ENCODE assay signal across 1 cellular context in the genomic region with DNA sequence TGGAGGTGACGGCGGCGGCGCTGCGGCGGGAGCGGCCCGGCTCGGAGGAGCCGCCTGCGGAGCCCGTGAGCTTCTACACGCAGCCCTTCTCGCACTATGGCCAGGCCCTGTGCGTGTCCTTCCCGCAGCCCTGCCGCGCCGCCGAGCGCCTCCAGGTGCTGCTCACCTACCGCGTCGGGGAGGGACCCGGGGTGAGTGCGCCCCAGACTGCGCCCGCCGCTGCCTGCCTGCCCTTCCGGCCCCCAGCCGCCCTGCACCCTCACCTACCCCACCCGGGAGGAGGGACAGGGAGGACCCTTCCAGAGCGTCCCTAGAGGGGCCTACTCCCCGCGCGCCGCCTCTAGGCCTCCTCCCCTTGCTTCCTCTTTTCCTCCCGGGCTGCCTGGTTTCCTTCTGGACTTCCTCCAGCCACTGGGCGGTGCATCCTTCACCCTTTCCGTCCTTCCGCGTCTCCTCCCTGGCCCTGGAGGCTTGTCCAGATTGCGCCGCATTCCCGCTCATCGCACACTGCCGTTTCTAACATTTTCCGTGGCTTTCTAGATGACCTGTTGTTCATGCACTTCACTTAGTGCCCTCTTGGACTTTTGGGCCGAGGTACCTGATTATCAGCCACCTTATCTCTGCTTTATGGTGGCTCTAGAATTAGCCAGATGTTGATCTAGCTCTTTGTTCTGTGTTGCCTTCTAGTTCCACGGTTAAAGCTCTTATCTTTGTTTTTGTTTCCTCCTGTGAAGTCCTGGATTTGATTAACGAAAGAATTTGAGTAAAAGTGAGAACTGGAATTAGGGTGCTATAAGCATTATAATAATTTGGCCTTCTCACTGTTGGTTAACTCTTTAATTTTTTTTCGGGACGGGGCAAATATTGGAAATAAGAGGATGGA.
TF ChIP-seq lines count a peak whose summit lies in the region.

No MANE protein-coding gene starts in this region.

TF ChIP-seq in HepG2, 621 proteins besides CTCF, POLR2A, EP300 and RAD21 (continued from another document and continues in another):
- TF ChIP-seq, protein P1, sequence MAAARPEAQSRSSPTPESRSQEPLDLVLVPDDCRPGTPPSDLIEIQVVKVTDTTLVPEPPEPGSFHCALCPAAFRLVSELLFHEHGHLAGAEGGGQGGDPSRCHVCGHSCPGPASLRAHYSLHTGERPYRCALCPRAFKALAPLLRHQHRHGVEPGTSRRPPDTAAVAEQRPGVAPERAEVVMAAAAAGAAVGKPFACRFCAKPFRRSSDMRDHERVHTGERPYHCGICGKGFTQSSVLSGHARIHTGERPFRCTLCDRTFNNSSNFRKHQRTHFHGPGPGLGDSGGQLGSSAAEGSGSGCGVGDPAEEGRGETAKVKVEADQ (CRISPR knock-in tag; IDR thresholded peaks at IDR 0.05; ENCODE audit: borderline replicate concordance), result peak; percentile 17; the same call in 1 of the 2 replicates
- TF ChIP-seq ZNF225 (CRISPR knock-in tag; IDR thresholded peaks at IDR 0.05), result peak; percentile 39; the same call in 1 of the 2 replicates
- no peak; the same call in none of the 2 replicates for TF ChIP-seq ATF7-NPFF (CRISPR knock-in tag; IDR thresholded peaks at IDR 0.05; ENCODE audit: low read depth)
- no peak for TF ChIP-seq ZNF230 (CRISPR knock-in tag; IDR thresholded peaks at IDR 0.05)
- TF ChIP-seq ZNF501 (CRISPR knock-in tag; IDR thresholded peaks at IDR 0.05), result 0 out of 2 replicates have a peak, but pooled peaks have one; percentile 60
- TF ChIP-seq, protein P2, sequence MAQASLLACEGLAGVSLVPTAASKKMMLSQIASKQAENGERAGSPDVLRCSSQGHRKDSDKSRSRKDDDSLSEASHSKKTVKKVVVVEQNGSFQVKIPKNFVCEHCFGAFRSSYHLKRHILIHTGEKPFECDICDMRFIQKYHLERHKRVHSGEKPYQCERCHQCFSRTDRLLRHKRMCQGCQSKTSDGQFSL (CRISPR knock-in tag; IDR thresholded peaks at IDR 0.05), result no peak
- TF ChIP-seq, protein P3, sequence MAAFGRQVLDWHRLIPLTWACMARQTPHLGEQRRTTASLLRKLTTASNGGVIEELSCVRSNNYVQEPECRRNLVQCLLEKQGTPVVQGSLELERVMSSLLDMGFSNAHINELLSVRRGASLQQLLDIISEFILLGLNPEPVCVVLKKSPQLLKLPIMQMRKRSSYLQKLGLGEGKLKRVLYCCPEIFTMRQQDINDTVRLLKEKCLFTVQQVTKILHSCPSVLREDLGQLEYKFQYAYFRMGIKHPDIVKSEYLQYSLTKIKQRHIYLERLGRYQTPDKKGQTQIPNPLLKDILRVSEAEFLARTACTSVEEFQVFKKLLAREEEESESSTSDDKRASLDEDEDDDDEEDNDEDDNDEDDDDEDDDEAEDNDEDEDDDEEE (CRISPR knock-in tag; IDR thresholded peaks at IDR 0.05), result peak; percentile 93
- TF ChIP-seq, protein P4, sequence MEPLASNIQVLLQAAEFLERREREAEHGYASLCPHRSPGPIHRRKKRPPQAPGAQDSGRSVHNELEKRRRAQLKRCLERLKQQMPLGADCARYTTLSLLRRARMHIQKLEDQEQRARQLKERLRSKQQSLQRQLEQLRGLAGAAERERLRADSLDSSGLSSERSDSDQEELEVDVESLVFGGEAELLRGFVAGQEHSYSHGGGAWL (CRISPR knock-in tag; IDR thresholded peaks at IDR 0.05), result no peak
- TF ChIP-seq, protein P5, sequence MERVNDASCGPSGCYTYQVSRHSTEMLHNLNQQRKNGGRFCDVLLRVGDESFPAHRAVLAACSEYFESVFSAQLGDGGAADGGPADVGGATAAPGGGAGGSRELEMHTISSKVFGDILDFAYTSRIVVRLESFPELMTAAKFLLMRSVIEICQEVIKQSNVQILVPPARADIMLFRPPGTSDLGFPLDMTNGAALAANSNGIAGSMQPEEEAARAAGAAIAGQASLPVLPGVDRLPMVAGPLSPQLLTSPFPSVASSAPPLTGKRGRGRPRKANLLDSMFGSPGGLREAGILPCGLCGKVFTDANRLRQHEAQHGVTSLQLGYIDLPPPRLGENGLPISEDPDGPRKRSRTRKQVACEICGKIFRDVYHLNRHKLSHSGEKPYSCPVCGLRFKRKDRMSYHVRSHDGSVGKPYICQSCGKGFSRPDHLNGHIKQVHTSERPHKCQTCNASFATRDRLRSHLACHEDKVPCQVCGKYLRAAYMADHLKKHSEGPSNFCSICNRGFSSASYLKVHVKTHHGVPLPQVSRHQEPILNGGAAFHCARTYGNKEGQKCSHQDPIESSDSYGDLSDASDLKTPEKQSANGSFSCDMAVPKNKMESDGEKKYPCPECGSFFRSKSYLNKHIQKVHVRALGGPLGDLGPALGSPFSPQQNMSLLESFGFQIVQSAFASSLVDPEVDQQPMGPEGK (CRISPR knock-in tag; IDR thresholded peaks at IDR 0.05), result peak; percentile 85
- TF ChIP-seq HNRNPUL1 (IDR thresholded peaks at IDR 0.05; ENCODE audit: low read depth, low read length), result no peak
- TF ChIP-seq SETDB1 (CRISPR knock-in tag; IDR thresholded peaks at IDR 0.05; ENCODE audit: borderline replicate concordance), result no peak
- no peak for TF ChIP-seq GTF2F1 (IDR thresholded peaks at IDR 0.05; ENCODE audit: low read length)
- TF ChIP-seq, protein P6, sequence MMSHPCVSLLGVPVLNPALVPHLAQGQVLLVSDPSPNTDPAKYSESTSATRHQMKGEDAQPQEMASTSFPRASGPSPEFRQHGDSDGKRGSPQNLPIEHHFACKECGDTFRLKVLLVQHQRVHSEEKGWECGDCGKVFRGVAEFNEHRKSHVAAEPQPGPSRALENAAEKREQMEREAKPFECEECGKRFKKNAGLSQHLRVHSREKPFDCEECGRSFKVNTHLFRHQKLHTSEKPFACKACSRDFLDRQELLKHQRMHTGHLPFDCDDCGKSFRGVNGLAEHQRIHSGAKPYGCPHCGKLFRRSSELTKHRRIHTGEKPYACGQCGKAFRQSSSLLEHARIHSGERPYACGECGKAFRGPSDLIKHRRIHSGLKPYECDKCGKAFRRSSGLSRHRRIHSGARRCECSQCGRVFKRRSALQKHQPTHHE (CRISPR knock-in tag; IDR thresholded peaks at IDR 0.05; ENCODE audit: borderline replicate concordance), result peak; percentile 74; the same call in 1 of the 2 replicates
- TF ChIP-seq, protein P7, sequence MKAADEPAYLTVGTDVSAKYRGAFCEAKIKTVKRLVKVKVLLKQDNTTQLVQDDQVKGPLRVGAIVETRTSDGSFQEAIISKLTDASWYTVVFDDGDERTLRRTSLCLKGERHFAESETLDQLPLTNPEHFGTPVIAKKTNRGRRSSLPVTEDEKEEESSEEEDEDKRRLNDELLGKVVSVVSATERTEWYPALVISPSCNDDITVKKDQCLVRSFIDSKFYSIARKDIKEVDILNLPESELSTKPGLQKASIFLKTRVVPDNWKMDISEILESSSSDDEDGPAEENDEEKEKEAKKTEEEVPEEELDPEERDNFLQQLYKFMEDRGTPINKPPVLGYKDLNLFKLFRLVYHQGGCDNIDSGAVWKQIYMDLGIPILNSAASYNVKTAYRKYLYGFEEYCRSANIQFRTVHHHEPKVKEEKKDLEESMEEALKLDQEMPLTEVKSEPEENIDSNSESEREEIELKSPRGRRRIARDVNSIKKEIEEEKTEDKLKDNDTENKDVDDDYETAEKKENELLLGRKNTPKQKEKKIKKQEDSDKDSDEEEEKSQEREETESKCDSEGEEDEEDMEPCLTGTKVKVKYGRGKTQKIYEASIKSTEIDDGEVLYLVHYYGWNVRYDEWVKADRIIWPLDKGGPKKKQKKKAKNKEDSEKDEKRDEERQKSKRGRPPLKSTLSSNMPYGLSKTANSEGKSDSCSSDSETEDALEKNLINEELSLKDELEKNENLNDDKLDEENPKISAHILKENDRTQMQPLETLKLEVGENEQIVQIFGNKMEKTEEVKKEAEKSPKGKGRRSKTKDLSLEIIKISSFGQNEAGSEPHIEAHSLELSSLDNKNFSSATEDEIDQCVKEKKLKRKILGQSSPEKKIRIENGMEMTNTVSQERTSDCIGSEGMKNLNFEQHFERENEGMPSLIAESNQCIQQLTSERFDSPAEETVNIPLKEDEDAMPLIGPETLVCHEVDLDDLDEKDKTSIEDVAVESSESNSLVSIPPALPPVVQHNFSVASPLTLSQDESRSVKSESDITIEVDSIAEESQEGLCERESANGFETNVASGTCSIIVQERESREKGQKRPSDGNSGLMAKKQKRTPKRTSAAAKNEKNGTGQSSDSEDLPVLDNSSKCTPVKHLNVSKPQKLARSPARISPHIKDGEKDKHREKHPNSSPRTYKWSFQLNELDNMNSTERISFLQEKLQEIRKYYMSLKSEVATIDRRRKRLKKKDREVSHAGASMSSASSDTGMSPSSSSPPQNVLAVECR (CRISPR knock-in tag; IDR thresholded peaks at IDR 0.05; ENCODE audit: borderline replicate concordance), result peak; percentile 77
- TF ChIP-seq SALL2 (CRISPR knock-in tag; IDR thresholded peaks at IDR 0.05), result no peak; the same call in 1 of the 2 replicates
- no peak; the same call in 1 of the 2 replicates for TF ChIP-seq ZFP36L2 (CRISPR knock-in tag; IDR thresholded peaks at IDR 0.05)
- no peak for TF ChIP-seq JUN (CRISPR knock-in tag; IDR thresholded peaks at IDR 0.05)
- no peak for TF ChIP-seq HOXA7 (CRISPR knock-in tag; IDR thresholded peaks at IDR 0.05)
- peak; percentile 63 for TF ChIP-seq GABPA (IDR thresholded peaks at IDR 0.05; ENCODE audit: low read depth, low read length)
- TF ChIP-seq GABPA (CRISPR knock-in tag; IDR thresholded peaks at IDR 0.05; ENCODE audit: low read depth), result peak; percentile 73
- peak; percentile 35; the same call in 1 of the 2 replicates for TF ChIP-seq ZFP36L1 (CRISPR knock-in tag; IDR thresholded peaks at IDR 0.05)
- no peak for TF ChIP-seq SOX6 (IDR thresholded peaks at IDR 0.05)
- TF ChIP-seq SOX6 (CRISPR knock-in tag; IDR thresholded peaks at IDR 0.05), result peak; percentile 73
- no peak for TF ChIP-seq PHB2 (IDR thresholded peaks at IDR 0.05; ENCODE audit: partially characterized antibody)
- TF ChIP-seq SIX4 (CRISPR knock-in tag; IDR thresholded peaks at IDR 0.05), result no peak
- TF ChIP-seq, protein P8, sequence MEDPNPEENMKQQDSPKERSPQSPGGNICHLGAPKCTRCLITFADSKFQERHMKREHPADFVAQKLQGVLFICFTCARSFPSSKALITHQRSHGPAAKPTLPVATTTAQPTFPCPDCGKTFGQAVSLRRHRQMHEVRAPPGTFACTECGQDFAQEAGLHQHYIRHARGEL (CRISPR knock-in tag; IDR thresholded peaks at IDR 0.05), result no peak
- TF ChIP-seq NR2F6 (IDR thresholded peaks at IDR 0.05), result peak; percentile 19; the same call in 1 of the 2 replicates
- TF ChIP-seq NR2F6 (CRISPR knock-in tag; IDR thresholded peaks at IDR 0.05), result no peak
- no peak for TF ChIP-seq ZNF30 (CRISPR knock-in tag; IDR thresholded peaks at IDR 0.05)
- TF ChIP-seq, protein P9, sequence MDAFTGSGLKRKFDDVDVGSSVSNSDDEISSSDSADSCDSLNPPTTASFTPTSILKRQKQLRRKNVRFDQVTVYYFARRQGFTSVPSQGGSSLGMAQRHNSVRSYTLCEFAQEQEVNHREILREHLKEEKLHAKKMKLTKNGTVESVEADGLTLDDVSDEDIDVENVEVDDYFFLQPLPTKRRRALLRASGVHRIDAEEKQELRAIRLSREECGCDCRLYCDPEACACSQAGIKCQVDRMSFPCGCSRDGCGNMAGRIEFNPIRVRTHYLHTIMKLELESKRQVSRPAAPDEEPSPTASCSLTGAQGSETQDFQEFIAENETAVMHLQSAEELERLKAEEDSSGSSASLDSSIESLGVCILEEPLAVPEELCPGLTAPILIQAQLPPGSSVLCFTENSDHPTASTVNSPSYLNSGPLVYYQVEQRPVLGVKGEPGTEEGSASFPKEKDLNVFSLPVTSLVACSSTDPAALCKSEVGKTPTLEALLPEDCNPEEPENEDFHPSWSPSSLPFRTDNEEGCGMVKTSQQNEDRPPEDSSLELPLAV (CRISPR knock-in tag; conservative IDR thresholded peaks at IDR 0.05; ENCODE audit: low read depth), result no peak
- 0 out of 2 replicates have a peak, but pooled peaks have one; percentile 19 for TF ChIP-seq ZNF160 (CRISPR knock-in tag; IDR thresholded peaks at IDR 0.05)
- TF ChIP-seq, protein P10, sequence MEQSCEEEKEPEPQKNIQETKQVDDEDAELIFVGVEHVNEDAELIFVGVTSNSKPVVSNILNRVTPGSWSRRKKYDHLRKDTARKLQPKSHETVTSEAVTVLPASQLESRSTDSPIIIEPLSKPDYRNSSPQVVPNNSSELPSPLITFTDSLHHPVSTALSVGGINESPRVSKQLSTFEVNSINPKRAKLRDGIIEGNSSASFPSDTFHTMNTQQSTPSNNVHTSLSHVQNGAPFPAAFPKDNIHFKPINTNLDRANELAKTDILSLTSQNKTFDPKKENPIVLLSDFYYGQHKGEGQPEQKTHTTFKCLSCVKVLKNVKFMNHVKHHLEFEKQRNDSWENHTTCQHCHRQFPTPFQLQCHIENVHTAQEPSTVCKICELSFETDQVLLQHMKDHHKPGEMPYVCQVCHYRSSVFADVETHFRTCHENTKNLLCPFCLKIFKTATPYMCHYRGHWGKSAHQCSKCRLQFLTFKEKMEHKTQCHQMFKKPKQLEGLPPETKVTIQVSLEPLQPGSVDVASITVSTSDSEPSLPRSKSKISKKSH (CRISPR knock-in tag; IDR thresholded peaks at IDR 0.05; ENCODE audit: borderline replicate concordance), result peak; percentile 79; the same call in 1 of the 2 replicates
- TF ChIP-seq HIVEP1 (CRISPR knock-in tag; IDR thresholded peaks at IDR 0.05), result peak; percentile 74; the same call in 1 of the 2 replicates
- TF ChIP-seq CBX5 (CRISPR knock-in tag; IDR thresholded peaks at IDR 0.05; ENCODE audit: borderline replicate concordance), result no peak
- 0 out of 2 replicates have a peak, but pooled peaks have one; percentile 62 for TF ChIP-seq THAP11 (CRISPR knock-in tag; IDR thresholded peaks at IDR 0.05)
